ENCODE assay signal across 10 cellular contexts in the genomic region with DNA sequence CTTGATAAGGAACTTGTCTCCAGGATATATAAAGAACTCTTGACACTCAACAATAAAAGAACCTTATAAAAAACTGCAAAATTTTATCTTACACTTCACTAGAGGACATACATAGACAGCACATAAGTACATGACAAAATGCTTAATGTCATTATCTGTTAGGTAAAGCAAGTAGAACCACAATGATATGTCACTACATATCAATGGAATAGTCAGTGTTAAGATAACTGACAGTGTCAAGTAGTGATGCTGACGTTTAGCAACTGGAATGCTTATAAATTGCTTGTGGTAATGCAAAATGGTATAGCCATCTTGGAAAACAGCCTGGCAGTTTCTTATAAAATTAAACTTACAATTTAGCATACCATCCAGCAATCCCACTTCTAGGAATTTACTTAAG.
"Had no signal": no experiment of that assay in that cellular context is flagged by ENCODE, and none has a peak within 500 bp of the region (broad histone marks: within the 10 kb centered on the region; RNA-seq: fewer than 3 reads in every experiment).

No MANE protein-coding gene starts in this region.

- FAIRE-seq: H1, H54 had no signal

- H3K4me3 ChIP-seq: GM23248, GM23338, HAP-1 had no signal

- H3K4me1 ChIP-seq: HAP-1 had no signal

- H3K27ac Mint-ChIP-seq: GM23338, H9, HFFc6 had no signal

- H3K27ac ChIP-seq: GM23248 had no signal

- H3K9ac ChIP-seq: GM23248 had no signal

- H3K36me3 ChIP-seq: HAP-1 had no signal

- DNase-seq: GM23248, GOT3, H7, H9, HCEC 1CT, HFFc6 had no signal

- H2AFZ ChIP-seq: GM23248, GM23338 had no signal

- H3K9me3 Mint-ChIP-seq: GM23338, H9, HFFc6 had no signal

- H3K4me2 ChIP-seq: GM23338 had no signal

- H3K4me3 Mint-ChIP-seq: GM23338, H9, HFFc6 had no signal

- H3K9me3 ChIP-seq: HAP-1 had no signal
